ENCODE assay signal across 1 cellular context in genomic region chr5:126138475-126139005, GRCh38.
TF ChIP-seq lines count a peak whose summit lies in the region.

No MANE protein-coding gene starts in this region.

TF ChIP-seq in IMR-90, 13 proteins besides CTCF, POLR2A, EP300 and RAD21 (continued from another document):
- TF ChIP-seq ELK1 (IDR thresholded peaks at IDR 0.05; ENCODE audit: borderline replicate concordance, low read depth, low read length) (no peak), SMC3 (IDR thresholded peaks at IDR 0.05; ENCODE audit: low read depth, low read length) (no peak), RCOR1 (IDR thresholded peaks at IDR 0.05; ENCODE audit: insufficient replicate concordance, low read length) (no peak), BHLHE40 (IDR thresholded peaks at IDR 0.05; ENCODE audit: low read depth, low read length) (no peak), MAZ (IDR thresholded peaks at IDR 0.05; ENCODE audit: borderline replicate concordance, low read depth, low read length) (no peak), MXI1 (IDR thresholded peaks at IDR 0.05; ENCODE audit: borderline replicate concordance, low read depth, low read length) (no peak), NFE2L2 (IDR thresholded peaks at IDR 0.05; ENCODE audit: low read depth, low read length) (no peak), FOS (IDR thresholded peaks at IDR 0.05; ENCODE audit: low read depth, low read length) (no peak)
- TF ChIP-seq, protein P1, sequence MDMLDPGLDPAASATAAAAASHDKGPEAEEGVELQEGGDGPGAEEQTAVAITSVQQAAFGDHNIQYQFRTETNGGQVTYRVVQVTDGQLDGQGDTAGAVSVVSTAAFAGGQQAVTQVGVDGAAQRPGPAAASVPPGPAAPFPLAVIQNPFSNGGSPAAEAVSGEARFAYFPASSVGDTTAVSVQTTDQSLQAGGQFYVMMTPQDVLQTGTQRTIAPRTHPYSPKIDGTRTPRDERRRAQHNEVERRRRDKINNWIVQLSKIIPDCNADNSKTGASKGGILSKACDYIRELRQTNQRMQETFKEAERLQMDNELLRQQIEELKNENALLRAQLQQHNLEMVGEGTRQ (IDR thresholded peaks at IDR 0.05; ENCODE audit: low read depth, low read length) = no peak
TF ChIP-seq in IMR-90: peak in this region for 0.
